ENCODE assay signal across 14 cellular contexts in genomic region chr5:137708062-137708461, GRCh38. TPM values are rescaled to one million over a fixed set of nuclear protein-coding genes. Genes with fewer than 3 reads are reported as not detected.
A peak's percentile ranks its signal among the peaks of the same experiment; 100 is the strongest.
DNase-seq lines count a peak whose midpoint lies in the region; ATAC-seq, FAIRE-seq and TF ChIP-seq lines count a peak whose summit lies in the region.
"Had no signal": no experiment of that assay in that cellular context is flagged by ENCODE, and none has a peak within 500 bp of the region (broad histone marks: within the 10 kb centered on the region; RNA-seq: fewer than 3 reads in every experiment).

No MANE protein-coding gene starts in this region.

- no peak for TF ChIP-seq POLR2A in endothelial cell of umbilical vein (IDR thresholded peaks at IDR 0.05; ENCODE audit: low read depth, low read length)
- TF ChIP-seq POLR2A in thyroid gland (IDR thresholded peaks at IDR 0.05): peak in 1 of 2 donors; percentile 15
- no peak for TF ChIP-seq POLR2A in uterus (IDR thresholded peaks at IDR 0.05)

- H2AFZ ChIP-seq in MM.1S (ENCODE audit: low read length) (no peak overlapping the region), endothelial cell of umbilical vein (ENCODE audit: low read depth, low read length) (no peak overlapping the region)

- peaks cover 14% of the 10 kb centered on the region for H3K4me1 ChIP-seq in right cardiac atrium (ENCODE audit: control insufficient read depth, insufficient read depth, low read length)
- H3K4me1 ChIP-seq in MM.1S (ENCODE audit: low read length): peaks cover 24% of the 10 kb centered on the region
- H3K4me1 ChIP-seq in endothelial cell of umbilical vein (ENCODE audit: control insufficient read depth, extremely low read depth, insufficient read depth, low read length): peaks cover 17% of the 10 kb centered on the region
- peaks cover 18 to 40% of the 10 kb centered on the region in 2 donors for H3K4me1 ChIP-seq in thyroid gland
- no peaks in the 10 kb centered on the region for H3K4me1 ChIP-seq in uterus
- H3K4me1 ChIP-seq: BLaER1 treated with 17β-estradiol and CSF1 and Interleukin-3, amounts not matched to agents 10 nM and 100 nM had no signal

- H3K4me2 ChIP-seq in MM.1S (ENCODE audit: low read depth, low read length) (no peak overlapping the region), endothelial cell of umbilical vein (ENCODE audit: insufficient read depth, low read length) (no peak overlapping the region)
- H3K4me2 ChIP-seq: BLaER1 treated with 17β-estradiol and CSF1 and Interleukin-3, amounts not matched to agents 10 nM and 100 nM had no signal

- no peak overlapping the region for H3K27ac ChIP-seq in right cardiac atrium (ENCODE audit: low read length)
- peak overlapping the region; percentile 19; the same call in 1 of the 2 replicates for H3K27ac ChIP-seq in MM.1S (ENCODE audit: low read length)
- H3K27ac ChIP-seq in endothelial cell of umbilical vein (ENCODE audit: insufficient read depth, low read depth, low read length): no peak overlapping the region
- peak overlapping the region; percentile 67 to 85 (median 82) for H3K27ac ChIP-seq in thyroid gland
- H3K27ac ChIP-seq in uterus: no peak overlapping the region
- H3K27ac ChIP-seq: BLaER1 treated with 17β-estradiol and CSF1 and Interleukin-3, amounts not matched to agents 10 nM and 100 nM had no signal

- no peaks in the 10 kb centered on the region for H3K9me2 ChIP-seq in MM.1S (replicated peaks; ENCODE audit: insufficient read depth, low read length)

- H3K4me3 ChIP-seq in right cardiac atrium (ENCODE audit: low read length) (no peak overlapping the region), MM.1S (ENCODE audit: low read length) (no peak overlapping the region), endothelial cell of umbilical vein (replicated peaks in 1 of 3; ENCODE audit: insufficient read depth in 1 of 3, low read depth in 1 of 3, low read length in 3 of 3) (no peak overlapping the region), thyroid gland (replicated peaks in 1 of 3) (no peak overlapping the region), uterus (no peak overlapping the region)
- H3K4me3 ChIP-seq: BLaER1 treated with 17β-estradiol and CSF1 and Interleukin-3, amounts not matched to agents 10 nM and 100 nM had no signal

- H3K9ac ChIP-seq in MM.1S (ENCODE audit: low read length) (no peak overlapping the region), endothelial cell of umbilical vein (replicated peaks; ENCODE audit: extremely low read depth, insufficient read depth, low read length) (no peak overlapping the region)
- H3K9ac ChIP-seq: BLaER1 treated with 17β-estradiol and CSF1 and Interleukin-3, amounts not matched to agents 10 nM and 100 nM had no signal

- H4K20me1 ChIP-seq in MM.1S (ENCODE audit: insufficient read depth, low read length) (no peaks in the 10 kb centered on the region), endothelial cell of umbilical vein (replicated peaks; ENCODE audit: control insufficient read depth, extremely low read depth, insufficient read depth, low read length) (no peaks in the 10 kb centered on the region)
- H4K20me1 ChIP-seq: BLaER1 treated with 17β-estradiol and CSF1 and Interleukin-3, amounts not matched to agents 10 nM and 100 nM had no signal

- peaks cover 8% of the 10 kb centered on the region; the same call in 1 of the 2 replicates for H3F3A ChIP-seq in MM.1S (ENCODE audit: insufficient read depth, low read length)

- no peaks in the 10 kb centered on the region for H3K36me3 ChIP-seq in MM.1S (replicated peaks; ENCODE audit: insufficient read depth, low read length)
- H3K36me3 ChIP-seq in endothelial cell of umbilical vein (ENCODE audit: control insufficient read depth in 2 of 2, extremely low read depth in 1 of 2, insufficient read depth in 2 of 2, low read length in 2 of 2): peaks cover 0 to 7% of the 10 kb centered on the region in 2 experiments
- H3K36me3 ChIP-seq in thyroid gland: no peaks in the 10 kb centered on the region
- H3K36me3 ChIP-seq in uterus: no peaks in the 10 kb centered on the region

- no peak for DNase-seq in Right ventricle myocardium superior
- DNase-seq in right cardiac atrium: no peak
- DNase-seq in MM.1S: no peak
- no peak for DNase-seq in endothelial cell of umbilical vein (ENCODE audit: low read depth, low spot score)
- DNase-seq in thyroid gland: peak; percentile 85 to 88
- no peak for DNase-seq in uterus
- DNase-seq: Calu3; CD8-positive, alpha-beta T cell; DMS79 treated with DMSO at 0.1 percent for 48 hours; GF-D8; H9 had no signal

- POLR2A ChIA-PET in endothelial cell of umbilical vein (lab: Charles Lee): no interaction called here

- peak; percentile 15 for FAIRE-seq in endothelial cell of umbilical vein (lab: Jason Lieb, UNC)
- FAIRE-seq: H1 had no signal

- H3K79me2 ChIP-seq in MM.1S (ENCODE audit: low read length) (no peaks in the 10 kb centered on the region), endothelial cell of umbilical vein (ENCODE audit: control insufficient read depth, insufficient read depth, low read length) (no peaks in the 10 kb centered on the region)

- CTCF ChIA-PET in endothelial cell of umbilical vein (lab: Charles Lee): interaction anchor here (1.0 to 2.0 kb wide), 4 partner anchors 12 to 47 kb away, joined by 7 to 9 read pairs (median 7); no protein-coding TSS in a partner anchor

- ATAC-seq in Right ventricle myocardium superior (ENCODE audit: poor library complexity) (peak; percentile 67), right cardiac atrium (no peak), HG03097 (IDR thresholded peaks at IDR 0.05; ENCODE audit: low FRiP score, unreplicated experiment) (no peak)
- ATAC-seq: CD8-positive, alpha-beta T cell had no signal

- H3K27me3 ChIP-seq in right cardiac atrium (ENCODE audit: control insufficient read depth, insufficient read depth) (no peaks in the 10 kb centered on the region), MM.1S (replicated peaks; ENCODE audit: insufficient read depth, low read length) (no peaks in the 10 kb centered on the region), endothelial cell of umbilical vein (ENCODE audit: control insufficient read depth in 2 of 2, insufficient read depth in 2 of 2, low read length in 2 of 2) (no peaks in the 10 kb centered on the region), thyroid gland (no peaks in the 10 kb centered on the region), uterus (no peaks in the 10 kb centered on the region)
- H3K27me3 ChIP-seq: BLaER1 treated with 17β-estradiol and CSF1 and Interleukin-3, amounts not matched to agents 10 nM and 100 nM had no signal

- WGBS in right cardiac atrium: 85% methylated on average over 1 of the region's 1 CpG
- 100% methylated on average over 1 of the region's 1 CpG; no CpG with 5 or more reads in 1 of the 2 donors for WGBS in thyroid gland, 2 donors

- no peaks in the 10 kb centered on the region for H3K9me3 ChIP-seq in right cardiac atrium (ENCODE audit: control insufficient read depth, low read length)
- H3K9me3 ChIP-seq in MM.1S (replicated peaks; ENCODE audit: insufficient read depth, low read length): no peaks in the 10 kb centered on the region
- no peaks in the 10 kb centered on the region for H3K9me3 ChIP-seq in endothelial cell of umbilical vein (replicated peaks; ENCODE audit: control insufficient read depth, insufficient read depth, low read length)
- no peaks in the 10 kb centered on the region for H3K9me3 ChIP-seq in thyroid gland
- peaks cover 0 to under 1% of the 10 kb centered on the region in 2 donors for H3K9me3 ChIP-seq in uterus

- intact Hi-C loops in Right ventricle myocardium superior (cut with DNase I) (no loop called here), right cardiac atrium (cut with DNase I) (no loop called here), endothelial cell of umbilical vein (cut with micrococcal nuclease) (no loop called here), thyroid gland (cut with DNase I) (no loop called here), uterus (cut with DNase I; ENCODE audit: low total_unique reads) (no loop called here)

- no peaks in the 10 kb centered on the region for H3K9me1 ChIP-seq in endothelial cell of umbilical vein (replicated peaks; ENCODE audit: control insufficient read depth, extremely low read depth, insufficient read depth, low read length)

- dilution Hi-C loops in endothelial cell of umbilical vein (cut with MboI; ENCODE audit: extremely low pct_ligation_motif_present, low sequenced_read_pairs): no loop called here

- TF ChIP-seq CTCF in MM.1S (IDR thresholded peaks at IDR 0.05; ENCODE audit: low read length) (no peak), endothelial cell of umbilical vein (IDR thresholded peaks at IDR 0.05; ENCODE audit: extremely low read depth in 1 of 2, insufficient read depth in 1 of 2, low read depth in 1 of 2, low read length in 2 of 2) (no peak), thyroid gland (IDR thresholded peaks at IDR 0.05) (no peak), uterus (IDR thresholded peaks at IDR 0.05) (no peak)

- BruUV-seq in endothelial cell of umbilical vein (replicated peaks; lab: Mats Ljungman, UMichigan): no TSS peak

RNA-seq across cellular contexts. Expression of gene KLHL3, which starts 27.8 kb away (rescaled TPM):
- total RNA-seq in Right ventricle myocardium superior (22.3 TPM), right cardiac atrium (10 to 100 TPM; 39.6 to 57.7 (median 41.0) TPM), endothelial cell of umbilical vein (13.6 and 13.9 TPM in 2 replicates), thyroid gland (10 to 100 TPM; 11.9 to 26.7 (median 17.9) TPM), uterus (10 to 100 TPM in 2 of 4 donors, 1 to 10 TPM in 2; 3.1 to 21.8 (median 8.9) TPM)
- polyA plus RNA-seq in right cardiac atrium (13.1 TPM), endothelial cell of umbilical vein (7.5 and 8.8 TPM in 2 replicates)
- 3.3 and 4.3 TPM in 2 replicates for polyA plus RNA-seq in endothelial cell of umbilical vein (2011; cell fraction: cytosol; rRNA removed)
- 46.1 and 48.4 TPM in 2 replicates for polyA plus RNA-seq in endothelial cell of umbilical vein (2011; cell fraction: nucleus; rRNA removed)
- 4.6 and 5.6 TPM in 2 replicates for polyA plus RNA-seq in endothelial cell of umbilical vein (2012)
- 49.6 and 51.0 TPM in 2 replicates for polyA minus RNA-seq in endothelial cell of umbilical vein
- 4.9 TPM for polyA minus RNA-seq in endothelial cell of umbilical vein (2011; cell fraction: cytosol; rRNA and poly(A)+ RNA removed)
- 38.5 and 44.5 TPM in 2 replicates for polyA minus RNA-seq in endothelial cell of umbilical vein (2011; cell fraction: nucleus; rRNA and poly(A)+ RNA removed)

RNA-seq across cellular contexts. Expression of gene HNRNPA0, which starts 46.1 kb away (rescaled TPM):
- total RNA-seq in Right ventricle myocardium superior: 12.1 TPM
- total RNA-seq in right cardiac atrium: 10 to 100 TPM; 16.7 to 26.7 (median 19.7) TPM
- 19.5 TPM for polyA plus RNA-seq in right cardiac atrium
- 37.5 and 37.9 TPM in 2 replicates for total RNA-seq in endothelial cell of umbilical vein
- polyA plus RNA-seq in endothelial cell of umbilical vein: 13.4 and 16.0 TPM in 2 replicates
- polyA plus RNA-seq in endothelial cell of umbilical vein (2011; cell fraction: cytosol; rRNA removed): 11.6 and 14.9 TPM in 2 replicates
- polyA plus RNA-seq in endothelial cell of umbilical vein (2011; cell fraction: nucleus; rRNA removed): 5.1 and 7.2 TPM in 2 replicates
- 21.9 and 24.3 TPM in 2 replicates for polyA plus RNA-seq in endothelial cell of umbilical vein (2012)
- polyA minus RNA-seq in endothelial cell of umbilical vein: 8.9 and 10.5 TPM in 2 replicates
- polyA minus RNA-seq in endothelial cell of umbilical vein (2011; cell fraction: cytosol; rRNA and poly(A)+ RNA removed): 20.9 TPM
- 7.3 and 7.9 TPM in 2 replicates for polyA minus RNA-seq in endothelial cell of umbilical vein (2011; cell fraction: nucleus; rRNA and poly(A)+ RNA removed)
- total RNA-seq in thyroid gland: 10 to 100 TPM; 10.6 to 14.1 (median 12.4) TPM
- 10 to 100 TPM in 2 of 4 donors, 1 to 10 TPM in 2; 5.9 to 44.7 (median 21.0) TPM for total RNA-seq in uterus

Comparison
In these comparisons a context has a peak if more than half of its experiments do, and no peak if none do; other contexts are left out.
1. DNase-seq: peak in thyroid gland (2 of 2); none in Right ventricle myocardium superior (single experiment), right cardiac atrium (0 of 3), MM.1S (single experiment), endothelial cell of umbilical vein (single experiment) and uterus (0 of 2).
2. H3K27ac ChIP-seq: peak in MM.1S (single experiment) and thyroid gland (3 of 3); none in right cardiac atrium (single experiment), endothelial cell of umbilical vein (single experiment) and uterus (0 of 2).